Comparison of ENCODE assay signal across 8 cellular contexts in genomic region chr12:109461846-109462766, GRCh38. TPM values are rescaled to one million over a fixed set of nuclear protein-coding genes. Genes with fewer than 3 reads are reported as not detected.
DNase-seq lines count a peak whose midpoint lies in the region; ATAC-seq and TF ChIP-seq lines count a peak whose summit lies in the region.

No MANE protein-coding gene starts in this region.

- peaks cover 3% of the 10 kb centered on the region for H3K36me3 Mint-ChIP-seq in progenitor cell of endocrine pancreas (ENCODE audit: insufficient read depth)

- H3K4me1 Mint-ChIP-seq in progenitor cell of endocrine pancreas (ENCODE audit: low read depth): peaks cover 10% of the 10 kb centered on the region

- no peak for TF ChIP-seq CTCF in omental fat pad (IDR thresholded peaks at IDR 0.05)
- TF ChIP-seq CTCF in progenitor cell of endocrine pancreas (IDR thresholded peaks at IDR 0.05; ENCODE audit: unreplicated experiment): no peak

- DNase-seq in ELR (ENCODE audit: low read depth) (peak; percentile 91), globus pallidus (ENCODE audit: low spot score) (peak; percentile 71), omental fat pad (ENCODE audit: low spot score) (peak; percentile 74), progenitor cell of endocrine pancreas (ENCODE audit: low spot score, unreplicated experiment) (no peak), NOMO-1 (lab: John Stamatoyannopoulos, UW; ENCODE audit: unreplicated experiment in 2 of 2) (no peak)
- DNase-seq in stimulated activated CD4-positive, alpha-beta T cell treated with anti-CD3 and anti-CD28 coated beads, Interleukin-2, amount 100 ng/mL, for 48 hours: no peak

- no peaks in the 10 kb centered on the region for H3K9me3 Mint-ChIP-seq in progenitor cell of endocrine pancreas (ENCODE audit: low read depth)

- H3K27ac Mint-ChIP-seq in progenitor cell of endocrine pancreas: no peak overlapping the region

- ATAC-seq in SK-N-SH treated with all-trans-retinoic acid at 6 μM for 48 hours (peak; percentile 91), omental fat pad (ENCODE audit: low FRiP score) (peak; percentile 95), HG02571 (IDR thresholded peaks at IDR 0.05; ENCODE audit: unreplicated experiment) (no peak)

- H3K4me3 Mint-ChIP-seq in progenitor cell of endocrine pancreas (ENCODE audit: low read depth): no peak overlapping the region

- H3K27me3 Mint-ChIP-seq in progenitor cell of endocrine pancreas: no peaks in the 10 kb centered on the region

TF ChIP-seq in SK-N-SH treated with all-trans-retinoic acid at 6 μM for 48 hours, 23 proteins besides CTCF, POLR2A, EP300 and RAD21:
- TF ChIP-seq CREB5 (CRISPR knock-in tag; IDR thresholded peaks at IDR 0.05; ENCODE audit: low read depth) (no peak), ZNF8 (CRISPR knock-in tag; IDR thresholded peaks at IDR 0.05) (0 out of 2 replicates have a peak, but pooled peaks have one; percentile 11), TCF4 (CRISPR knock-in tag; IDR thresholded peaks at IDR 0.05; ENCODE audit: borderline replicate concordance) (peak; percentile 50; the same call in 1 of the 2 replicates), ISL1 (CRISPR knock-in tag; IDR thresholded peaks at IDR 0.05) (peak; percentile 52), ZFP3 (CRISPR knock-in tag; IDR thresholded peaks at IDR 0.05) (no peak), ZC3H10 (CRISPR knock-in tag; IDR thresholded peaks at IDR 0.05) (peak; percentile 43; the same call in 1 of the 2 replicates)

RNA-seq across cellular contexts. Expression of gene KCTD10, which starts 15.0 kb away (rescaled TPM):
- total RNA-seq in omental fat pad (10 to 100 TPM; 75.6 to 99.6 (median 81.8) TPM), progenitor cell of endocrine pancreas (47.7 and 51.1 TPM in 2 replicates)

RNA-seq across cellular contexts. Expression of gene UBE3B, which starts 15.3 kb away (rescaled TPM):
- total RNA-seq in omental fat pad (10 to 100 TPM; 36.6 to 82.4 (median 40.1) TPM), progenitor cell of endocrine pancreas (41.8 and 46.9 TPM in 2 replicates)

Comparison
In these comparisons a context has a peak if more than half of its experiments do, and no peak if none do; other contexts are left out.
1. DNase-seq: peak in ELR (single experiment), globus pallidus (single experiment) and omental fat pad (single experiment); none in progenitor cell of endocrine pancreas (single experiment), NOMO-1 (0 of 2) and stimulated activated CD4-positive, alpha-beta T cell treated with anti-CD3 and anti-CD28 coated beads, Interleukin-2, amount 100 ng/mL, for 48 hours (0 of 2).